ENCODE assay signal across 16 cellular contexts in the genomic region with DNA sequence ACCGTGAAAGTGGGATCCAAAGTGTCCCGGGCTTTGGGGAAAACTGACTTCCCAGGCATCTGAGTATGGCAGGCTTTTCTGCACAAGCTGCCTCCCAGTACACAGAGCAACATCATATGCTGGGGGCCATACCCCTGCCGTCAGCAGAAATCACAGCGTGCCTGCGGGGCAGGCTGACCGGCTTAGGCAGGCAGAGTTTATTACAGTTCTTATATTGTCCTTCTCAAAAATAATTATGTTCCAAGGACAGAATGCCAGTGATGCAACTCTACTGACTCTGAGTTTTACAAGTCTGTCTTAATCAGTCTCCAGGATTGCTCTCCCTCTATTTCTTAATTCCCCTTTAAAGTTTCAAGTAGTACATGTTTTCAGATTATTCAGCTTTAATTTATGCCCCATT. TPM values are rescaled to one million over a fixed set of nuclear protein-coding genes. Genes with fewer than 3 reads are reported as not detected.
DNase-seq lines count a peak whose midpoint lies in the region; ATAC-seq, FAIRE-seq and TF ChIP-seq lines count a peak whose summit lies in the region.
"Had no signal": no experiment of that assay in that cellular context is flagged by ENCODE, and none has a peak within 500 bp of the region (broad histone marks: within the 10 kb centered on the region; RNA-seq: fewer than 3 reads in every experiment).

No MANE protein-coding gene starts in this region.

- TF ChIP-seq CTCF in PC-3 (conservative IDR thresholded peaks at IDR 0.05; ENCODE audit: low read depth, low read length) (no peak), chondrocyte (IDR thresholded peaks at IDR 0.05) (no peak), osteoblast (IDR thresholded peaks at IDR 0.05; ENCODE audit: extremely low read depth, low read depth, low read length) (no peak)

- H4K20me1 ChIP-seq in PC-3 (ENCODE audit: low read length) (no peaks in the 10 kb centered on the region), osteoblast (ENCODE audit: insufficient read depth, low read length) (no peaks in the 10 kb centered on the region)

- H3F3A ChIP-seq in PC-3 (ENCODE audit: low read length, unreplicated experiment), result no peaks in the 10 kb centered on the region

- ATAC-seq in PC-3 (no peak; the same call in 1 of the 2 replicates), Right ventricle myocardium inferior (no peak)
- ATAC-seq: Panc1 had no signal

- POLR2A ChIA-PET in PC-3 (lab: Charles Lee; ENCODE audit: unreplicated experiment), result no interaction called here

- H2AFZ ChIP-seq in PC-3 (ENCODE audit: low read length) (no peak overlapping the region), osteoblast (ENCODE audit: low read length) (no peak overlapping the region)
- H2AFZ ChIP-seq: neural progenitor cell had no signal

- FAIRE-seq in GM12891 (lab: Jason Lieb, UNC), result no peak

- H3K4me2 ChIP-seq in PC-3 (ENCODE audit: low read length) (peak overlapping the region; percentile 43; the same call in 1 of the 2 replicates), osteoblast (ENCODE audit: insufficient read depth, low read length) (peak overlapping the region; percentile 59)
- H3K4me2 ChIP-seq: neural progenitor cell had no signal

- no peaks in the 10 kb centered on the region for H3K36me3 Mint-ChIP-seq in chondrocyte (ENCODE audit: low read depth)
- H3K36me3 Mint-ChIP-seq: neural progenitor cell had no signal

- H3K36me3 ChIP-seq in PC-3 (ENCODE audit: low read depth, low read length) (no peaks in the 10 kb centered on the region), osteoblast (ENCODE audit: insufficient read depth, low read length) (no peaks in the 10 kb centered on the region)
- H3K36me3 ChIP-seq: neural progenitor cell, tibial artery had no signal

- H3K4me3 ChIP-seq in PC-3 (ENCODE audit: low read length) (no peak overlapping the region), osteoblast (ENCODE audit: insufficient read depth, low read length) (no peak overlapping the region)
- H3K4me3 ChIP-seq: coronary artery, neural progenitor cell, tibial artery had no signal

- H3K79me2 ChIP-seq in PC-3 (ENCODE audit: low read length) (no peaks in the 10 kb centered on the region), osteoblast (ENCODE audit: insufficient read depth, low read length) (no peaks in the 10 kb centered on the region)

- H3K27ac Mint-ChIP-seq in chondrocyte (ENCODE audit: unreplicated experiment), result peak overlapping the region; percentile 50
- H3K27ac Mint-ChIP-seq: neural progenitor cell had no signal

- CTCF ChIA-PET in PC-3 (lab: Charles Lee), result no interaction called here

- DNase-seq in SIG-M5 treated with dmso at 0.1 percent for 504 hours (lab: John Stamatoyannopoulos, UW; ENCODE audit: unreplicated experiment) (peak; percentile 70), SIG-M5 (lab: John Stamatoyannopoulos, UW) (no peak), PC-3 (no peak), chondrocyte (ENCODE audit: low spot score) (no peak), osteoblast (ENCODE audit: insufficient read length, low spot score, missing footprints) (peak; percentile 65), occipital lobe (lab: John Stamatoyannopoulos, UW) (no peak), Right ventricle myocardium inferior (ENCODE audit: missing footprints) (no peak), GM12891 (ENCODE audit: insufficient read length, low spot score) (no peak)
- DNase-seq: NCI-H1105 treated with DMSO at 0.1 percent for 48 hours; stimulated activated CD4-positive, alpha-beta T cell treated with anti-CD3 and anti-CD28 coated beads, Interleukin-4, amount 100 ng/mL, for 4 hours; tibial artery had no signal

- H3K4me1 Mint-ChIP-seq in chondrocyte (ENCODE audit: low read depth), result peaks cover 17% of the 10 kb centered on the region
- H3K4me1 Mint-ChIP-seq: neural progenitor cell had no signal

- intact Hi-C loops in PC-3 (cut with micrococcal nuclease) (no loop called here), Right ventricle myocardium inferior (cut with DNase I) (no loop called here)

- H3K4me1 ChIP-seq in PC-3 (ENCODE audit: insufficient read depth, low read length), result peaks cover 21% of the 10 kb centered on the region
- peaks cover 14% of the 10 kb centered on the region for H3K4me1 ChIP-seq in osteoblast (ENCODE audit: insufficient read depth, low read length)
- H3K4me1 ChIP-seq: neural progenitor cell had no signal

- H3K27me3 ChIP-seq in PC-3 (ENCODE audit: low read length) (no peaks in the 10 kb centered on the region), osteoblast (ENCODE audit: insufficient read depth, low read length) (no peaks in the 10 kb centered on the region)
- H3K27me3 ChIP-seq: neural progenitor cell, tibial artery had no signal

- H3K9ac ChIP-seq in PC-3 (ENCODE audit: low read length), result no peak overlapping the region
- H3K9ac ChIP-seq: neural progenitor cell had no signal

- no peak for TF ChIP-seq POLR2A in GM12891 (IDR thresholded peaks at IDR 0.05; ENCODE audit: low read depth, low read length)

- no peaks in the 10 kb centered on the region for H3K9me3 Mint-ChIP-seq in chondrocyte (ENCODE audit: low read depth)
- H3K9me3 Mint-ChIP-seq: neural progenitor cell had no signal

- H3K27me3 Mint-ChIP-seq in chondrocyte (ENCODE audit: low read depth), result no peaks in the 10 kb centered on the region

- BruUV-seq in PC-3 (replicated peaks; lab: Mats Ljungman, UMichigan), result no TSS peak

- H3K27ac ChIP-seq in PC-3 (ENCODE audit: low read length) (peak overlapping the region; percentile 42), osteoblast (ENCODE audit: low read depth, low read length) (peak overlapping the region; percentile 55)
- H3K27ac ChIP-seq: 22Rv1, coronary artery, neural progenitor cell, tibial artery had no signal

- no peaks in the 10 kb centered on the region for H3K9me2 ChIP-seq in PC-3 (replicated peaks; ENCODE audit: low read length)

- H3K9me3 ChIP-seq in PC-3 (ENCODE audit: low read length) (no peaks in the 10 kb centered on the region), osteoblast (ENCODE audit: low read depth, low read length) (no peaks in the 10 kb centered on the region)
- H3K9me3 ChIP-seq: tibial artery had no signal

- H3K4me3 Mint-ChIP-seq in chondrocyte (ENCODE audit: unreplicated experiment), result no peak overlapping the region
- H3K4me3 Mint-ChIP-seq: neural progenitor cell had no signal

TF ChIP-seq in GM12891, 5 proteins besides CTCF, POLR2A, EP300 and RAD21:
- no peak for TF ChIP-seq PAX5 (IDR thresholded peaks at IDR 0.05; ENCODE audit: insufficient read depth, low read length, severe bottlenecking)
- TF ChIP-seq POU2F2 (IDR thresholded peaks at IDR 0.05; ENCODE audit: low read depth, low read length), result no peak
- TF ChIP-seq SPI1 (IDR thresholded peaks at IDR 0.05; ENCODE audit: low read depth, low read length), result no peak
- TF ChIP-seq TAF1 (IDR thresholded peaks at IDR 0.05; ENCODE audit: low read depth, low read length), result no peak
- TF ChIP-seq POLR2AphosphoS5 (IDR thresholded peaks at IDR 0.05; ENCODE audit: low read depth, low read length), result no peak

RNA-seq across cellular contexts. Expression of a gene that starts 37.0 kb away (rescaled TPM):
- not detected in 2 replicates for total RNA-seq in PC-3 (2014; rRNA removed)
- total RNA-seq in chondrocyte, result not detected in 3 replicates
- not detected in 2 replicates for total RNA-seq in osteoblast
- total RNA-seq in occipital lobe, result not detected
- total RNA-seq in Right ventricle myocardium inferior, result not detected
- not detected for polyA plus RNA-seq in GM12891 (2012; ENCODE audit: low read depth, missing spikeins)
- total RNA-seq: G401 had no signal

Comparison
In these comparisons a context has a peak if more than half of its experiments do, and no peak if none do; other contexts are left out.
1. DNase-seq: peak in SIG-M5 treated with dmso at 0.1 percent for 504 hours (single experiment) and osteoblast (single experiment); none in SIG-M5 (single experiment), PC-3 (single experiment), chondrocyte (single experiment), occipital lobe (single experiment), Right ventricle myocardium inferior (single experiment) and GM12891 (single experiment).